9 cellular contexts compared by ENCODE assay signal in genomic region chr1:101567582-101568189, GRCh38.
A peak's percentile ranks its signal among the peaks of the same experiment; 100 is the strongest.
DNase-seq lines count a peak whose midpoint lies in the region; ATAC-seq and TF ChIP-seq lines count a peak whose summit lies in the region.
"Had no signal": no experiment of that assay in that cellular context is flagged by ENCODE, and none has a peak within 500 bp of the region (broad histone marks: within the 10 kb centered on the region; RNA-seq: fewer than 3 reads in every experiment).

No MANE protein-coding gene starts in this region.

- ATAC-seq in GM19351 (IDR thresholded peaks at IDR 0.05; ENCODE audit: unreplicated experiment) (peak; percentile 98), HG03196 (IDR thresholded peaks at IDR 0.05; ENCODE audit: unreplicated experiment) (peak; percentile 91), esophagus mucosa (no peak)
- ATAC-seq in activated T-helper 17 cell treated with anti-CD3 and anti-CD28 coated beads, Interleukin-2, amount 50 U/mL, for 72 hours (replicated peaks), result peak; percentile 60

- H3K4me1 Mint-ChIP-seq in activated T-helper 17 cell treated with anti-CD3 and anti-CD28 coated beads, Interleukin-2, amount 50 U/mL, for 72 hours, result no peaks in the 10 kb centered on the region

- intact Hi-C loops in PC-9 (cut with micrococcal nuclease; ENCODE audit: unreplicated experiment), result no loop called here
- intact Hi-C loops in head of caudate nucleus (cut with DNase I), result no loop called here

- no peaks in the 10 kb centered on the region for H3K36me3 Mint-ChIP-seq in activated T-helper 17 cell treated with anti-CD3 and anti-CD28 coated beads, Interleukin-2, amount 50 U/mL, for 72 hours (ENCODE audit: low read depth)
- H3K36me3 Mint-ChIP-seq: activated naive CD8-positive, alpha-beta T cell had no signal

- H3K79me2 ChIP-seq in PC-9 (ENCODE audit: low read depth), result no peaks in the 10 kb centered on the region

- H3K27ac Mint-ChIP-seq in activated T-helper 17 cell treated with anti-CD3 and anti-CD28 coated beads, Interleukin-2, amount 50 U/mL, for 72 hours, result no peak overlapping the region
- H3K27ac Mint-ChIP-seq: activated naive CD8-positive, alpha-beta T cell had no signal

- no TSS peak for BruUV-seq in PC-9 (replicated peaks; lab: Mats Ljungman, UMichigan)

- no peaks in the 10 kb centered on the region for H3K27me3 ChIP-seq in PC-9 (ENCODE audit: insufficient read depth, low read depth)

- H3K9me3 ChIP-seq in PC-9 (ENCODE audit: insufficient read depth, low read depth), result no peaks in the 10 kb centered on the region

- H3K4me3 Mint-ChIP-seq in activated T-helper 17 cell treated with anti-CD3 and anti-CD28 coated beads, Interleukin-2, amount 50 U/mL, for 72 hours, result no peak overlapping the region
- H3K4me3 Mint-ChIP-seq: activated naive CD8-positive, alpha-beta T cell had no signal

- H2AFZ ChIP-seq in PC-9, result no peak overlapping the region

- H4K20me1 ChIP-seq in PC-9 (ENCODE audit: insufficient read depth), result no peaks in the 10 kb centered on the region

- TF ChIP-seq CTCF in PC-9 (conservative IDR thresholded peaks at IDR 0.05), result peak; percentile 97

- H3K9me2 ChIP-seq in PC-9 (ENCODE audit: insufficient read depth), result no peaks in the 10 kb centered on the region

- H3K9me3 Mint-ChIP-seq in activated T-helper 17 cell treated with anti-CD3 and anti-CD28 coated beads, Interleukin-2, amount 50 U/mL, for 72 hours, result no peaks in the 10 kb centered on the region

- peaks cover 13% of the 10 kb centered on the region for H3K27me3 Mint-ChIP-seq in activated T-helper 17 cell treated with anti-CD3 and anti-CD28 coated beads, Interleukin-2, amount 50 U/mL, for 72 hours

- H3K36me3 ChIP-seq in PC-9 (ENCODE audit: low read depth), result no peaks in the 10 kb centered on the region

- no peak overlapping the region for H3K27ac ChIP-seq in PC-9

- CTCF ChIA-PET in PC-9 (lab: Charles Lee), result no interaction called here

- POLR2A ChIA-PET in PC-9 (lab: Charles Lee; ENCODE audit: unreplicated experiment), result no interaction called here

- no peak overlapping the region for H3K4me2 ChIP-seq in PC-9

- no peaks in the 10 kb centered on the region for H3F3A ChIP-seq in PC-9 (ENCODE audit: insufficient read depth, low read depth)

- H3K4me3 ChIP-seq in PC-9, result no peak overlapping the region

- DNase-seq in D341Med (ENCODE audit: low spot score), result peak; percentile 65
- peak in 1 of 2 experiments; percentile 22 for DNase-seq in PC-9
- peak in 36 of 42 donors; percentile 4 to 56 (median 22) for DNase-seq in head of caudate nucleus
- peak; percentile 3 to 17 for DNase-seq in stimulated activated CD4-positive, alpha-beta T cell treated with anti-CD3 and anti-CD28 coated beads, Interleukin-1b, Interleukin-23, amount 100 ng/mL, for 1 hour (ENCODE audit: low read depth in 2 of 2)

- no peaks in the 10 kb centered on the region for H3K4me1 ChIP-seq in PC-9 (replicated peaks; ENCODE audit: insufficient read depth)
